In genomic region chr19:582497-583197, GRCh38 we compare ENCODE assay signal across 20 cellular contexts. TPM values are rescaled to one million over a fixed set of nuclear protein-coding genes. Genes with fewer than 3 reads are reported as not detected.
DNase-seq lines count a peak whose midpoint lies in the region; FAIRE-seq and TF ChIP-seq lines count a peak whose summit lies in the region.
"Had no signal": no experiment of that assay in that cellular context is flagged by ENCODE, and none has a peak within 500 bp of the region (broad histone marks: within the 10 kb centered on the region; RNA-seq: fewer than 3 reads in every experiment).

No MANE protein-coding gene starts in this region.

- no peak for FAIRE-seq in astrocyte (lab: Jason Lieb, UNC)
- FAIRE-seq in kidney (lab: Jason Lieb, UNC): no peak
- FAIRE-seq in GM12892 (lab: Jason Lieb, UNC): no peak
- FAIRE-seq: endometrium, H54, HTR-8/SVneo had no signal

- no peak overlapping the region for H2AFZ ChIP-seq in astrocyte (ENCODE audit: low read depth, low read length)

- intact Hi-C loops in kidney (cut with DNase I): no loop called here
- intact Hi-C loops in vagina (cut with DNase I): no loop called here

- H3K4me1 Mint-ChIP-seq in astrocyte (ENCODE audit: low read depth, unreplicated experiment): peaks cover 21% of the 10 kb centered on the region
- H3K4me1 Mint-ChIP-seq: B cell had no signal

- H3K4me1 ChIP-seq in astrocyte (ENCODE audit: insufficient read depth, low read length): peaks cover 21% of the 10 kb centered on the region
- no peaks in the 10 kb centered on the region for H3K4me1 ChIP-seq in kidney (ENCODE audit: control insufficient read depth in 1 of 2, insufficient read depth in 1 of 2, low read depth in 1 of 2, low read length in 2 of 2)
- no peaks in the 10 kb centered on the region for H3K4me1 ChIP-seq in vagina

- H3K4me3 Mint-ChIP-seq in astrocyte (ENCODE audit: unreplicated experiment): peak overlapping the region; percentile 50
- H3K4me3 Mint-ChIP-seq: activated CD4-positive, alpha-beta T cell treated with anti-CD3 and anti-CD28 coated beads for 36 hours; B cell had no signal

- no peak overlapping the region for H3K9ac ChIP-seq in astrocyte (ENCODE audit: low read length)
- H3K9ac ChIP-seq in kidney (ENCODE audit: low read length in 2 of 2): no peak overlapping the region

- H3K9me3 Mint-ChIP-seq in astrocyte (ENCODE audit: unreplicated experiment): no peaks in the 10 kb centered on the region

- TF ChIP-seq CTCF in astrocyte (IDR thresholded peaks at IDR 0.05; ENCODE audit: insufficient read depth, low read depth, low read length) (no peak), kidney (IDR thresholded peaks at IDR 0.05; ENCODE audit: borderline replicate concordance, extremely low read depth, insufficient read depth) (no peak), vagina (IDR thresholded peaks at IDR 0.05) (no peak)

- H3K79me2 ChIP-seq in astrocyte (ENCODE audit: insufficient read depth, low read length): peaks cover 39% of the 10 kb centered on the region

- TF ChIP-seq POLR2A in vagina (IDR thresholded peaks at IDR 0.05): no peak
- no peak for TF ChIP-seq POLR2A in GM12892 (IDR thresholded peaks at IDR 0.05; ENCODE audit: low read depth, low read length)

- peak overlapping the region; percentile 62 for H3K27ac Mint-ChIP-seq in astrocyte (ENCODE audit: unreplicated experiment)
- H3K27ac Mint-ChIP-seq: activated CD4-positive, alpha-beta T cell treated with anti-CD3 and anti-CD28 coated beads for 36 hours; B cell had no signal

- H3K9me3 ChIP-seq in astrocyte (ENCODE audit: insufficient read depth, low read depth, low read length): no peaks in the 10 kb centered on the region
- H3K9me3 ChIP-seq in kidney (ENCODE audit: control insufficient read depth in 1 of 2, low read length in 2 of 2): no peaks in the 10 kb centered on the region
- H3K9me3 ChIP-seq in vagina: no peaks in the 10 kb centered on the region
- H3K9me3 ChIP-seq: testis had no signal

- peaks cover 8% of the 10 kb centered on the region for H3K36me3 Mint-ChIP-seq in astrocyte (ENCODE audit: low read depth, unreplicated experiment)

- no peak overlapping the region for H3K4me3 ChIP-seq in astrocyte (ENCODE audit: insufficient read depth, low read depth, low read length)
- no peak overlapping the region for H3K4me3 ChIP-seq in kidney (ENCODE audit: low read length in 2 of 2)
- H3K4me3 ChIP-seq in vagina: no peak overlapping the region
- H3K4me3 ChIP-seq: testis had no signal

- H3K27me3 Mint-ChIP-seq in astrocyte (ENCODE audit: low read depth, unreplicated experiment): no peaks in the 10 kb centered on the region

- DNase-seq in AG20443 (ENCODE audit: low spot score): peak; percentile 52
- peak; percentile 67 for DNase-seq in HK-2 (ENCODE audit: unreplicated experiment)
- no peak for DNase-seq in astrocyte (ENCODE audit: low read depth)
- peak; percentile 69 for DNase-seq in kidney
- DNase-seq in stimulated activated naive CD4-positive, alpha-beta T cell treated with Interleukin-2 at 50 U/mL for 16 hours (lab: John Stamatoyannopoulos, UW): no peak
- DNase-seq in vagina (ENCODE audit: extremely low spot score in 2 of 2): no peak
- no peak for DNase-seq in GM12892 (ENCODE audit: insufficient read length)
- no peak for DNase-seq in stimulated activated CD8-positive, alpha-beta memory T cell treated with anti-CD3 and anti-CD28 coated beads, Interleukin-4, amount 100 ng/mL, for 48 hours
- DNase-seq: activated CD4-positive, alpha-beta T cell treated with anti-CD3 and anti-CD28 coated beads for 36 hours; activated effector memory CD4-positive, alpha-beta T cell treated with anti-CD3 and anti-CD28 coated beads, Interleukin-2, amount 50 U/mL, for 16 hours; amygdala; MM.1S; NCI-H1930; NCI-H510A treated with DMSO at 0.1 percent for 48 hours; stimulated activated CD4-positive, alpha-beta T cell treated with anti-CD3 and anti-CD28 coated beads, Interleukin-4, amount 100 ng/mL, for 4 hours; testis had no signal

- H3K36me3 ChIP-seq in astrocyte (ENCODE audit: insufficient read depth, low read length) (peaks cover 5% of the 10 kb centered on the region), kidney (ENCODE audit: control insufficient read depth in 1 of 2, insufficient read depth in 2 of 2, low read length in 2 of 2) (peaks cover 0 to 13% of the 10 kb centered on the region in 2 donors), vagina (peaks cover 0 to 37% of the 10 kb centered on the region in 2 donors)

- peaks cover 78% of the 10 kb centered on the region for H4K20me1 ChIP-seq in astrocyte (ENCODE audit: insufficient read depth, low read length)

- H3K27me3 ChIP-seq in astrocyte (ENCODE audit: insufficient read depth, low read length): no peaks in the 10 kb centered on the region
- H3K27me3 ChIP-seq in vagina: no peaks in the 10 kb centered on the region
- H3K27me3 ChIP-seq: testis had no signal

- H3K4me2 ChIP-seq in astrocyte (ENCODE audit: low read length): peak overlapping the region; percentile 20

- H3K27ac ChIP-seq in astrocyte (ENCODE audit: low read depth, low read length) (no peak overlapping the region), kidney (ENCODE audit: low read depth in 2 of 2, low read length in 2 of 2) (no peak overlapping the region), vagina (no peak overlapping the region)
- H3K27ac ChIP-seq: testis had no signal

RNA-seq across cellular contexts. Expression of gene HCN2, which starts 7.0 kb away (rescaled TPM):
- total RNA-seq in astrocyte (4.8 and 5.5 TPM in 2 replicates), kidney (0.31 TPM), vagina (0.25 TPM)
- 1.3 TPM for polyA plus RNA-seq in kidney (ENCODE audit: insufficient read depth, low read depth, low replicate concordance)
- polyA plus RNA-seq in GM12892 (2012; ENCODE audit: missing spikeins): 0.47 TPM

RNA-seq across cellular contexts. Expression of gene BSG, which starts 10.3 kb away (rescaled TPM):
- total RNA-seq in astrocyte: 807 and 871 TPM in 2 replicates
- total RNA-seq in kidney: 554 TPM
- polyA plus RNA-seq in kidney (ENCODE audit: insufficient read depth, low read depth, low replicate concordance): 984 TPM
- 231 TPM for total RNA-seq in vagina
- 135 TPM for polyA plus RNA-seq in GM12892 (2012; ENCODE audit: missing spikeins)

RNA-seq across cellular contexts. Expression of gene GZMM, which starts 38.8 kb away (rescaled TPM):
- total RNA-seq in astrocyte: 0.70 and 0.75 TPM in 2 replicates
- total RNA-seq in kidney: 2.8 TPM
- polyA plus RNA-seq in kidney (ENCODE audit: insufficient read depth, low read depth, low replicate concordance): not detected
- not detected for total RNA-seq in vagina
- polyA plus RNA-seq in GM12892 (2012; ENCODE audit: missing spikeins): not detected
- total RNA-seq: B cell had no signal

RNA-seq across cellular contexts. Expression of gene POLRMT, which starts 50.7 kb away (rescaled TPM):
- total RNA-seq in astrocyte: 43.4 and 45.3 TPM in 2 replicates
- total RNA-seq in kidney: 49.8 TPM
- 117 TPM for polyA plus RNA-seq in kidney (ENCODE audit: insufficient read depth, low read depth, low replicate concordance)
- total RNA-seq in vagina: 33.9 TPM
- polyA plus RNA-seq in GM12892 (2012; ENCODE audit: missing spikeins): 30.7 TPM

RNA-seq across cellular contexts. Expression of gene CDC34, which starts 51.1 kb away (rescaled TPM):
- 190 and 192 TPM in 2 replicates for total RNA-seq in astrocyte
- 33.8 TPM for total RNA-seq in kidney
- 72.3 TPM for polyA plus RNA-seq in kidney (ENCODE audit: insufficient read depth, low read depth, low replicate concordance)
- total RNA-seq in vagina: 62.6 TPM
- polyA plus RNA-seq in GM12892 (2012; ENCODE audit: missing spikeins): 22.1 TPM

Comparison
In these comparisons a context has a peak if more than half of its experiments do, and no peak if none do; other contexts are left out.
1. DNase-seq: peak in AG20443 (single experiment), HK-2 (single experiment) and kidney (single experiment); none in astrocyte (single experiment), stimulated activated naive CD4-positive, alpha-beta T cell treated with Interleukin-2 at 50 U/mL for 16 hours (single experiment), vagina (0 of 2), GM12892 (single experiment) and stimulated activated CD8-positive, alpha-beta memory T cell treated with anti-CD3 and anti-CD28 coated beads, Interleukin-4, amount 100 ng/mL, for 48 hours (single experiment).